Comparison of ENCODE assay signal across 14 cellular contexts in the genomic region with DNA sequence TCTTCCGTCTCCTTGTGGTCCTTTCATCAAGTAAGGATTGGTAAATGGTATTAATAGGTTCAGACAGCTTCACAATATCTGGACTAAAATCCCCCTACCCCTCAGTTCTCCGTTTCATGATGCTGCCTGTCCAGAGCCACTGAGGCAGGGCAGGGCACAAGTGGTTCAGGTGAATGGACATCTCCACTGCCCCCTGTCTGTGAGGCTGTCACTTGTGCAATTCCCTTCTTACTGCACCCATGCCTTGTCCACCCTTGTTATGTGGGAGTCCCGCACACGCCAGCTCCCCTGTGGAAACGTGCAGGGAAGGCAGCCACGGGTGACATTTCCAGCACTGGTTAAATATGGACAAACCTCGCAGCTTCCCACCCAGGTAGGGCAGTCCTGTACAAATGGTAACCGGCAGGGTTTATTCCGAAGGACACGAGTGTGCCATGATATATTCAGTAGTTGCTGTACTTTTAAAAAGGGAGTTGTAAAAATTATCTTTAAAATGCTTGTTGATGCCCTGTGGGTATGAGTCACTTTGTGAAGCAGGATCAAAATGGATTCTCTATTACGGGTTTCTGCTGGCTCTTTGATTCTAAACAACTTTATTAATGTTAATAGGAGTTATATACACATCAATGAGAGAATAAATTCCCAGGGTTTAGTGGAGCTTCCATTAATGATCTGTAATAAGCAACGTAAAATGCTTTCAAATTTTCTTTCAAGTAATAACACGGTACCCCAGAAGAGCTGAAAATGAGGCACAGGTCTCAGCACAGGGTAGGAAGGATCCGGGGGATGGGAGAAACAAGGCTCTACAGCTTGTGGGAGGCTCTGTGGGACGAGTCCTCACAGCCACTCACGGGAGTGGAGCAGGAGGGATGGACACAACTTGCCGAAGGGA.
DNase-seq lines count a peak whose midpoint lies in the region; ATAC-seq and TF ChIP-seq lines count a peak whose summit lies in the region.
"Had no signal": no experiment of that assay in that cellular context is flagged by ENCODE, and none has a peak within 500 bp of the region (broad histone marks: within the 10 kb centered on the region; RNA-seq: fewer than 3 reads in every experiment).

No MANE protein-coding gene starts in this region.

- no peak overlapping the region for H3K4me3 ChIP-seq in fibroblast of pulmonary artery (replicated peaks; ENCODE audit: low read depth, low read length)
- H3K4me3 ChIP-seq: BLaER1, SJSA1, upper lobe of right lung had no signal

- peak; percentile 11 for TF ChIP-seq CTCF in fibroblast of pulmonary artery (IDR thresholded peaks at IDR 0.05; ENCODE audit: low read length, missing control alignments)

- no peaks in the 10 kb centered on the region for H3K9me3 ChIP-seq in T-helper 17 cell (ENCODE audit: control insufficient read depth, low read length, poor library complexity, severe bottlenecking)
- H3K9me3 ChIP-seq: BLaER1, SJSA1, upper lobe of right lung had no signal

- ATAC-seq in T-helper 17 cell, result no peak
- no peak for ATAC-seq in stimulated activated effector memory CD8-positive, alpha-beta T cell treated with anti-CD3 and anti-CD28 coated beads, Interleukin-12 subunit alpha, Interleukin-12 subunit beta, amount 100 ng/mL, for 72 hours
- no peak for ATAC-seq in HG03521 (IDR thresholded peaks at IDR 0.05; ENCODE audit: unreplicated experiment)
- ATAC-seq in GM18505 (IDR thresholded peaks at IDR 0.05; ENCODE audit: unreplicated experiment), result no peak
- ATAC-seq: left ventricle myocardium superior, upper lobe of right lung had no signal

- peaks cover 95% of the 10 kb centered on the region for H3K4me1 Mint-ChIP-seq in activated T-cell treated with anti-CD3 and anti-CD28 coated beads, Interleukin-2, amount 50 U/mL, for 24 hours (ENCODE audit: low read depth)
- H3K4me1 Mint-ChIP-seq in T-helper 17 cell, result peaks cover 55% of the 10 kb centered on the region
- H3K4me1 Mint-ChIP-seq in stimulated activated effector memory CD8-positive, alpha-beta T cell treated with anti-CD3 and anti-CD28 coated beads, Interleukin-12 subunit alpha, Interleukin-12 subunit beta, amount 100 ng/mL, for 72 hours, result peaks cover 87% of the 10 kb centered on the region

- H3K36me3 Mint-ChIP-seq in activated T-cell treated with anti-CD3 and anti-CD28 coated beads, Interleukin-2, amount 50 U/mL, for 24 hours (ENCODE audit: low read depth), result peaks cover 88% of the 10 kb centered on the region
- no peaks in the 10 kb centered on the region for H3K36me3 Mint-ChIP-seq in T-helper 17 cell (ENCODE audit: low read depth)
- H3K36me3 Mint-ChIP-seq in stimulated activated effector memory CD8-positive, alpha-beta T cell treated with anti-CD3 and anti-CD28 coated beads, Interleukin-12 subunit alpha, Interleukin-12 subunit beta, amount 100 ng/mL, for 72 hours, result peaks cover 80% of the 10 kb centered on the region

- peak overlapping the region; percentile 90 for H3K27ac Mint-ChIP-seq in activated T-cell treated with anti-CD3 and anti-CD28 coated beads, Interleukin-2, amount 50 U/mL, for 24 hours
- peak overlapping the region; percentile 98 for H3K27ac Mint-ChIP-seq in T-helper 17 cell
- H3K27ac Mint-ChIP-seq in stimulated activated effector memory CD8-positive, alpha-beta T cell treated with anti-CD3 and anti-CD28 coated beads, Interleukin-12 subunit alpha, Interleukin-12 subunit beta, amount 100 ng/mL, for 72 hours, result peak overlapping the region; percentile 71

- H3K9me3 Mint-ChIP-seq in activated T-cell treated with anti-CD3 and anti-CD28 coated beads, Interleukin-2, amount 50 U/mL, for 24 hours, result no peaks in the 10 kb centered on the region
- H3K9me3 Mint-ChIP-seq in stimulated activated effector memory CD8-positive, alpha-beta T cell treated with anti-CD3 and anti-CD28 coated beads, Interleukin-12 subunit alpha, Interleukin-12 subunit beta, amount 100 ng/mL, for 72 hours, result no peaks in the 10 kb centered on the region

- no peak for TF ChIP-seq POLR2A in GM18505 (IDR thresholded peaks at IDR 0.05; ENCODE audit: borderline replicate concordance, extremely low read depth, insufficient read depth, insufficient read length)

- DNase-seq in activated T-cell treated with anti-CD3 and anti-CD28 coated beads, Interleukin-2, amount 50 U/mL, for 24 hours, result no peak
- DNase-seq in activated T-cell treated with anti-CD3 and anti-CD28 coated beads, Interleukin-2, amount 50 U/mL, for 48 hours, result no peak
- DNase-seq in T-helper 17 cell, result no peak
- DNase-seq in fibroblast of pulmonary artery (ENCODE audit: low read depth), result no peak
- DNase-seq in stimulated activated effector memory CD8-positive, alpha-beta T cell treated with anti-CD3 and anti-CD28 coated beads, Interleukin-12 subunit alpha, Interleukin-12 subunit beta, amount 100 ng/mL, for 72 hours (ENCODE audit: low spot score in 2 of 2), result no peak
- DNase-seq in KG1 (lab: John Stamatoyannopoulos, UW), result no peak
- DNase-seq: foreskin fibroblast, left ventricle myocardium superior, NCI-H2227 treated with DMSO at 0.1 percent for 48 hours, upper lobe of right lung had no signal

- H3K27me3 Mint-ChIP-seq in activated T-cell treated with anti-CD3 and anti-CD28 coated beads, Interleukin-2, amount 50 U/mL, for 24 hours, result no peaks in the 10 kb centered on the region
- H3K27me3 Mint-ChIP-seq in T-helper 17 cell, result no peaks in the 10 kb centered on the region

- no peak overlapping the region for H3K4me3 Mint-ChIP-seq in activated T-cell treated with anti-CD3 and anti-CD28 coated beads, Interleukin-2, amount 50 U/mL, for 24 hours
- peak overlapping the region; percentile 56 for H3K4me3 Mint-ChIP-seq in T-helper 17 cell
- H3K4me3 Mint-ChIP-seq in stimulated activated effector memory CD8-positive, alpha-beta T cell treated with anti-CD3 and anti-CD28 coated beads, Interleukin-12 subunit alpha, Interleukin-12 subunit beta, amount 100 ng/mL, for 72 hours, result no peak overlapping the region
